Comparison of ENCODE assay signal across 11 cellular contexts in the genomic region with DNA sequence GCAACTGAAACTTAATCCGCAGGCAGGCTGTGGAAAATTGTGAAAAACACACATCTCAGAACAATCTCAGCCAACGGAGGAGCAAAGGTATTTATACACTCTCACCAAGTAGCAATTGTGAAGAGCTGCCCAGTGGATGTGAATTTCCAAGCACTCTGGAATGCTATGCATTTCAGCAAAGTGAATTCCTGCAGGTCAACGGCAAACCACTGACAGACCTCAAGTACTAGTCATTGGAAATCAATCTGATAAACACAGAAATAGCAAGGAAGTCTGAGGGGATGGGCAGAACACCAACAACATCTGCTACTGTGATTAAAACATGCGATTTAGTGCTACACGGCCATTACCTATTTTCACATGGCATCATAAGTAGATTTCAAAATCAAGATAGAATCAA.
DNase-seq lines count a peak whose midpoint lies in the region; ATAC-seq and TF ChIP-seq lines count a peak whose summit lies in the region.
"Had no signal": no experiment of that assay in that cellular context is flagged by ENCODE, and none has a peak within 500 bp of the region (broad histone marks: within the 10 kb centered on the region; RNA-seq: fewer than 3 reads in every experiment).

No MANE protein-coding gene starts in this region.

- CTCF ChIA-PET in T-cell (lab: Charles Lee), result no interaction called here

- POLR2A ChIA-PET in T-cell (lab: Charles Lee), result interaction anchor here in 1 of 2 donors (0.6 kb wide), 1 partner anchor 312 kb away, joined by 3 read pairs; no protein-coding TSS in a partner anchor

- H3K4me3 Mint-ChIP-seq in chondrocyte (ENCODE audit: unreplicated experiment), result no peak overlapping the region
- H3K4me3 Mint-ChIP-seq in T-cell, result no peak overlapping the region

- H3K36me3 Mint-ChIP-seq in chondrocyte (ENCODE audit: low read depth) (peaks cover 3% of the 10 kb centered on the region), T-cell (no peaks in the 10 kb centered on the region)

- H3K27ac Mint-ChIP-seq in chondrocyte (ENCODE audit: unreplicated experiment) (peak overlapping the region; percentile 79), T-cell (no peak overlapping the region)

- H3K9me3 Mint-ChIP-seq in chondrocyte (ENCODE audit: low read depth) (peaks cover 18% of the 10 kb centered on the region), T-cell (peaks cover 9 to 35% (median 19%) of the 10 kb centered on the region in 3 donors)

- no peaks in the 10 kb centered on the region for H3K27me3 Mint-ChIP-seq in chondrocyte (ENCODE audit: low read depth)
- H3K27me3 Mint-ChIP-seq in T-cell, result no peaks in the 10 kb centered on the region

- no peak for ATAC-seq in T-cell (replicated peaks in 1 of 4)

- H3K4me3 ChIP-seq in AG09309 (ENCODE audit: control insufficient read depth, low read depth, low read length), result no peak overlapping the region

- TF ChIP-seq CTCF in AG09309 (IDR thresholded peaks at IDR 0.05; ENCODE audit: control insufficient read depth, insufficient read depth, low read depth, low read length, missing control alignments), result no peak
- no peak for TF ChIP-seq CTCF in chondrocyte (IDR thresholded peaks at IDR 0.05)

- DNase-seq in AG09309 (ENCODE audit: low read depth) (peak; percentile 83), LoVo (ENCODE audit: low spot score) (peak; percentile 4), chondrocyte (ENCODE audit: low spot score) (no peak), kidney glomerular epithelial cell (lab: John Stamatoyannopoulos, UW) (peak; percentile 44), CD1c-positive myeloid dendritic cell (ENCODE audit: extremely low spot score) (no peak), C1 segment of cervical spinal cord (lab: John Stamatoyannopoulos, UW) (no peak), NOMO-1 treated with dmso at 0.1 percent for 144 hours (lab: John Stamatoyannopoulos, UW; ENCODE audit: unreplicated experiment) (no peak), T-cell (no peak)
- DNase-seq: head of caudate nucleus, KG1, NCI-H345 had no signal

- H3K4me1 Mint-ChIP-seq in chondrocyte (ENCODE audit: low read depth), result peaks cover 27% of the 10 kb centered on the region
- H3K4me1 Mint-ChIP-seq in T-cell, result no peaks in the 10 kb centered on the region

Comparison
In these comparisons a context has a peak if more than half of its experiments do, and no peak if none do; other contexts are left out.
1. DNase-seq: peak in AG09309 (single experiment), LoVo (single experiment) and kidney glomerular epithelial cell (single experiment); none in chondrocyte (single experiment), CD1c-positive myeloid dendritic cell (single experiment), C1 segment of cervical spinal cord (0 of 14), NOMO-1 treated with dmso at 0.1 percent for 144 hours (single experiment) and T-cell (0 of 34).